In the genomic region with DNA sequence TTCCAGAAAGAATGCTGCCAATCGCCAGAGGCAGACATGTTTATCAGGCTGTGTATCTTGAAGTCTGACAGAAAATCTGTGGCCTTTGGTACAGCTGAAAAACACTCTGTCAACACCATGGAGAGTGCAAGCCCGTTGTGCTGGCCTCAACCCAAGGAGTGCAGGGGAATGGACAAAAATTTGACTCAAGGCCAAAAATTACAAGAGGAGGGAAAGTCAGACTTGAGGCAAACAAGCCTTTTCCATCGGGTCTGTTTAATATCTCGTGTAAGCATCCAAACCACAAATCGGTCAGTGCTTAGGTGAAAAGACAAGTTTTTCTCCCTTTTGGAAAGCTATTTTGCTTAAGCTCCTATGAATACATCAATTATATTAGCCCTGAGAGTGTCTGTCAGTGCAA, we compare ENCODE assay signal across 9 cellular contexts.
A peak's percentile ranks its signal among the peaks of the same experiment; 100 is the strongest.
DNase-seq lines count a peak whose midpoint lies in the region; ATAC-seq and TF ChIP-seq lines count a peak whose summit lies in the region.
"Had no signal": no experiment of that assay in that cellular context is flagged by ENCODE, and none has a peak within 500 bp of the region (broad histone marks: within the 10 kb centered on the region; RNA-seq: fewer than 3 reads in every experiment).

No MANE protein-coding gene starts in this region.

- peak overlapping the region; percentile 14 to 94 (median 69) for H3K27ac Mint-ChIP-seq in brain
- H3K27ac Mint-ChIP-seq: activated T-helper 2 cell treated with anti-CD3 and anti-CD28 coated beads, Interferon-gamma antibody, Interleukin-2, Interleukin-4, amounts not matched to agents 10 μg/mL and 5 μg/mL and 100 μg/mL, durations not matched to agents 14 hours and 24 hours and 36 hours had no signal

- no peaks in the 10 kb centered on the region for H3K9me3 Mint-ChIP-seq in brain
- H3K9me3 Mint-ChIP-seq: activated T-helper 2 cell treated with anti-CD3 and anti-CD28 coated beads, Interferon-gamma antibody, Interleukin-2, Interleukin-4, amounts not matched to agents 10 μg/mL and 5 μg/mL and 100 μg/mL, durations not matched to agents 14 hours and 24 hours and 36 hours had no signal

- no peak for TF ChIP-seq EP300 in Ishikawa (IDR thresholded peaks at IDR 0.05; ENCODE audit: borderline replicate concordance)

- H3K27ac ChIP-seq in layer of hippocampus (ENCODE audit: low read depth, low read length): peak overlapping the region; percentile 13
- peak overlapping the region; percentile 84 to 86 for H3K27ac ChIP-seq in testis

- no peaks in the 10 kb centered on the region for H3K27me3 ChIP-seq in layer of hippocampus (ENCODE audit: control insufficient read depth, insufficient read depth, low read length)
- H3K27me3 ChIP-seq in testis: no peaks in the 10 kb centered on the region

- no peaks in the 10 kb centered on the region for H3K36me3 Mint-ChIP-seq in brain

- H3K4me3 Mint-ChIP-seq in brain: peak overlapping the region in 2 of 5 experiments; percentile 7 to 20

- peaks cover 87% of the 10 kb centered on the region for H3K4me1 Mint-ChIP-seq in brain

- H3K4me1 ChIP-seq in testis: peaks cover 50% of the 10 kb centered on the region

- no peaks in the 10 kb centered on the region for H3K9me3 ChIP-seq in testis

- H3K27me3 Mint-ChIP-seq in brain: peaks cover 2% of the 10 kb centered on the region

- TF ChIP-seq CTCF in brain (conservative IDR thresholded peaks at IDR 0.05) (no peak), testis (IDR thresholded peaks at IDR 0.05) (no peak)

- DNase-seq in testis (peak; percentile 73), DMS53 treated with DMSO at 0.1 percent for 48 hours (lab: John Stamatoyannopoulos, UW; ENCODE audit: unreplicated experiment) (no peak), NCI-H146 treated with DMSO at 0.1 percent for 48 hours (lab: John Stamatoyannopoulos, UW; ENCODE audit: unreplicated experiment) (no peak), DMS153 treated with DMSO at 0.1 percent for 48 hours (lab: John Stamatoyannopoulos, UW; ENCODE audit: unreplicated experiment) (no peak)

- TF ChIP-seq RAD21 in Ishikawa (IDR thresholded peaks at IDR 0.05; ENCODE audit: low read depth): no peak

- H3K4me3 ChIP-seq in testis: no peak overlapping the region

- intact Hi-C loops in testis (cut with DNase I; ENCODE audit: low total_unique reads): loop anchor here (10.0 kb wide), 1 partner anchor 72 kb away; no protein-coding TSS in a partner anchor

- TF ChIP-seq POLR2A in testis (IDR thresholded peaks at IDR 0.05): no peak

- WGBS in testis, 2 donors: 32 to 43% methylated on average over 5 of the region's 5 CpGs

- ATAC-seq in HG03439 (IDR thresholded peaks at IDR 0.05; ENCODE audit: unreplicated experiment): no peak

- no peaks in the 10 kb centered on the region for H3K36me3 ChIP-seq in testis (ENCODE audit: low read depth, missing control alignments)

TF ChIP-seq in Ishikawa, 13 proteins besides CTCF, POLR2A, EP300 and RAD21:
- no peak for TF ChIP-seq YY1 (IDR thresholded peaks at IDR 0.05; ENCODE audit: low read depth)
- TF ChIP-seq NFIC (IDR thresholded peaks at IDR 0.05): peak; percentile 32
- TF ChIP-seq, protein P1, sequence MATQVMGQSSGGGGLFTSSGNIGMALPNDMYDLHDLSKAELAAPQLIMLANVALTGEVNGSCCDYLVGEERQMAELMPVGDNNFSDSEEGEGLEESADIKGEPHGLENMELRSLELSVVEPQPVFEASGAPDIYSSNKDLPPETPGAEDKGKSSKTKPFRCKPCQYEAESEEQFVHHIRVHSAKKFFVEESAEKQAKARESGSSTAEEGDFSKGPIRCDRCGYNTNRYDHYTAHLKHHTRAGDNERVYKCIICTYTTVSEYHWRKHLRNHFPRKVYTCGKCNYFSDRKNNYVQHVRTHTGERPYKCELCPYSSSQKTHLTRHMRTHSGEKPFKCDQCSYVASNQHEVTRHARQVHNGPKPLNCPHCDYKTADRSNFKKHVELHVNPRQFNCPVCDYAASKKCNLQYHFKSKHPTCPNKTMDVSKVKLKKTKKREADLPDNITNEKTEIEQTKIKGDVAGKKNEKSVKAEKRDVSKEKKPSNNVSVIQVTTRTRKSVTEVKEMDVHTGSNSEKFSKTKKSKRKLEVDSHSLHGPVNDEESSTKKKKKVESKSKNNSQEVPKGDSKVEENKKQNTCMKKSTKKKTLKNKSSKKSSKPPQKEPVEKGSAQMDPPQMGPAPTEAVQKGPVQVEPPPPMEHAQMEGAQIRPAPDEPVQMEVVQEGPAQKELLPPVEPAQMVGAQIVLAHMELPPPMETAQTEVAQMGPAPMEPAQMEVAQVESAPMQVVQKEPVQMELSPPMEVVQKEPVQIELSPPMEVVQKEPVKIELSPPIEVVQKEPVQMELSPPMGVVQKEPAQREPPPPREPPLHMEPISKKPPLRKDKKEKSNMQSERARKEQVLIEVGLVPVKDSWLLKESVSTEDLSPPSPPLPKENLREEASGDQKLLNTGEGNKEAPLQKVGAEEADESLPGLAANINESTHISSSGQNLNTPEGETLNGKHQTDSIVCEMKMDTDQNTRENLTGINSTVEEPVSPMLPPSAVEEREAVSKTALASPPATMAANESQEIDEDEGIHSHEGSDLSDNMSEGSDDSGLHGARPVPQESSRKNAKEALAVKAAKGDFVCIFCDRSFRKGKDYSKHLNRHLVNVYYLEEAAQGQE (IDR thresholded peaks at IDR 0.05; ENCODE audit: low read depth): peak; percentile 50; the same call in 1 of the 2 replicates
- no peak for TF ChIP-seq ZBTB7A (IDR thresholded peaks at IDR 0.05; ENCODE audit: low read depth)
- TF ChIP-seq, protein P2, sequence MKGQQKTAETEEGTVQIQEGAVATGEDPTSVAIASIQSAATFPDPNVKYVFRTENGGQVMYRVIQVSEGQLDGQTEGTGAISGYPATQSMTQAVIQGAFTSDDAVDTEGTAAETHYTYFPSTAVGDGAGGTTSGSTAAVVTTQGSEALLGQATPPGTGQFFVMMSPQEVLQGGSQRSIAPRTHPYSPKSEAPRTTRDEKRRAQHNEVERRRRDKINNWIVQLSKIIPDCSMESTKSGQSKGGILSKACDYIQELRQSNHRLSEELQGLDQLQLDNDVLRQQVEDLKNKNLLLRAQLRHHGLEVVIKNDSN (IDR thresholded peaks at IDR 0.05): no peak
- TF ChIP-seq TAF1 (IDR thresholded peaks at IDR 0.05; ENCODE audit: low read depth): no peak
- no peak for TF ChIP-seq TEAD4 (IDR thresholded peaks at IDR 0.05)
- no peak for TF ChIP-seq FOXM1 (IDR thresholded peaks at IDR 0.05; ENCODE audit: borderline replicate concordance, low read depth)
- TF ChIP-seq CEBPB (IDR thresholded peaks at IDR 0.05): no peak
TF ChIP-seq in Ishikawa: peak in this region for 2.
